In the genomic region with DNA sequence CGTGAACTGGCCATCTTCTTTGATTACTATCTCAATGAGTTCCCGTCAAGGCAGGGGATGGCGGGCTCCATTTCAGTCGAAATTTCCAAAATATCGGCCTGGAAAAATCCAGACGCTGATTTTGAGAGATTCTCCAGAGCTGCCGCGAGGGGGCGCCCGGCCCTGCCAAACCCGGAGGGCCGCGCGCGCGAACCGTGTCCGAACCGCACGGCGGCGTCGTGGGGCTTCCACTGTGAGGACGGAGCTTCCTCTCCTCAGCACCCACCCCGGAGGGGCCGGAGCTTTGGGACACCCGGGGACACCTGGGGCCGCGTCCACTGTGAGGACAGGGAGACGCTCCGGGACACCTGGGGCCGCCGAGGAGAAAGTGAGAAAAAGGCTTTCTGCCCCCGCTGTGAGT, we compare ENCODE assay signal across 8 cellular contexts.
A peak's percentile ranks its signal among the peaks of the same experiment; 100 is the strongest.
DNase-seq lines count a peak whose midpoint lies in the region; ATAC-seq and TF ChIP-seq lines count a peak whose summit lies in the region.
"Not testable (repeated sequence)": the region's sequence is repeated elsewhere in the genome, so short reads cannot be mapped to it uniquely, and the experiment has no call there.

No MANE protein-coding gene starts in this region.

- H3K4me1 ChIP-seq in colonic mucosa, neural progenitor cell: not testable (repeated sequence)

- not testable (repeated sequence) for H3K36me3 ChIP-seq in colonic mucosa, neural progenitor cell

- H3K27ac ChIP-seq in colonic mucosa, neural progenitor cell: not testable (repeated sequence)

- H3K9ac ChIP-seq in colonic mucosa (ENCODE audit: low read depth in 2 of 2, low read length in 2 of 2); neural progenitor cell: not testable (repeated sequence)

- not testable (repeated sequence) for H3K4me3 Mint-ChIP-seq in activated CD8-positive, alpha-beta T cell treated with anti-CD3 and anti-CD28 coated beads for 36 hours; neural progenitor cell

- not testable (repeated sequence) for H2AFZ ChIP-seq in neural progenitor cell (replicated peaks)

- DNase-seq in COLO668 (lab: John Stamatoyannopoulos, UW; ENCODE audit: unreplicated experiment) (peak; percentile 52), NCI-H748 (lab: John Stamatoyannopoulos, UW; ENCODE audit: unreplicated experiment) (peak; percentile 24), colonic mucosa (peak; percentile 44), left ventricle myocardium superior (peak; percentile 54), neural progenitor cell (ENCODE audit: low spot score) (peak; percentile 73)
- not testable (repeated sequence) for DNase-seq in HFF-Myc (ENCODE audit: extremely low read depth, low read depth)
- peak; percentile 42 for DNase-seq in activated CD8-positive, alpha-beta T cell treated with anti-CD3 and anti-CD28 coated beads for 36 hours
- peak; percentile 8 to 41 for DNase-seq in stimulated activated CD8-positive, alpha-beta memory T cell treated with anti-CD3 and anti-CD28 coated beads, Interleukin-2, amount 100 ng/mL, for 48 hours (ENCODE audit: low read depth in 2 of 2)

- H3F3A ChIP-seq in neural progenitor cell (ENCODE audit: low read depth), result not testable (repeated sequence)

- not testable (repeated sequence) for H3K4me3 ChIP-seq in HFF-Myc (replicated peaks; ENCODE audit: low read depth, low read length); colonic mucosa; neural progenitor cell

- H3K27me3 Mint-ChIP-seq in activated CD8-positive, alpha-beta T cell treated with anti-CD3 and anti-CD28 coated beads for 36 hours, result not testable (repeated sequence)
- H3K27me3 Mint-ChIP-seq in neural progenitor cell (ENCODE audit: insufficient read depth, low read depth), result peaks cover 13% of the 10 kb centered on the region

- CTCF ChIA-PET in activated CD8-positive, alpha-beta T cell treated with anti-CD3 and anti-CD28 coated beads for 36 hours (lab: Charles Lee), result not testable (repeated sequence)

- H3K79me2 ChIP-seq in neural progenitor cell (ENCODE audit: low read depth), result not testable (repeated sequence)

- POLR2A ChIA-PET in activated CD8-positive, alpha-beta T cell treated with anti-CD3 and anti-CD28 coated beads for 36 hours (lab: Charles Lee), result not testable (repeated sequence)

- not testable (repeated sequence) for H3K27me3 ChIP-seq in colonic mucosa
- H3K27me3 ChIP-seq in neural progenitor cell, result peaks cover 20% of the 10 kb centered on the region

- intact Hi-C loops in activated CD8-positive, alpha-beta T cell treated with anti-CD3 and anti-CD28 coated beads for 36 hours (cut with micrococcal nuclease); colonic mucosa (cut with DNase I); left ventricle myocardium superior (cut with micrococcal nuclease): not testable (repeated sequence)

- not testable (repeated sequence) for H3K27ac Mint-ChIP-seq in activated CD8-positive, alpha-beta T cell treated with anti-CD3 and anti-CD28 coated beads for 36 hours; neural progenitor cell

- not testable (repeated sequence) for H3K4me1 Mint-ChIP-seq in activated CD8-positive, alpha-beta T cell treated with anti-CD3 and anti-CD28 coated beads for 36 hours (ENCODE audit: low read depth); neural progenitor cell

- not testable (repeated sequence) for H3K36me3 Mint-ChIP-seq in activated CD8-positive, alpha-beta T cell treated with anti-CD3 and anti-CD28 coated beads for 36 hours (ENCODE audit: low read depth); neural progenitor cell

- not testable (repeated sequence) for ATAC-seq in activated CD8-positive, alpha-beta T cell treated with anti-CD3 and anti-CD28 coated beads for 36 hours; left ventricle myocardium superior

- H3K9me3 ChIP-seq in colonic mucosa; neural progenitor cell (ENCODE audit: low read depth): not testable (repeated sequence)

- H3K4me2 ChIP-seq in neural progenitor cell, result not testable (repeated sequence)

- H4K20me1 ChIP-seq in neural progenitor cell (ENCODE audit: low read depth), result not testable (repeated sequence)

- not testable (repeated sequence) for H3K9me3 Mint-ChIP-seq in activated CD8-positive, alpha-beta T cell treated with anti-CD3 and anti-CD28 coated beads for 36 hours; neural progenitor cell

- TF ChIP-seq CTCF in HFF-Myc (IDR thresholded peaks at IDR 0.05; ENCODE audit: low read depth, low read length, missing control alignments), result peak; percentile 15
- TF ChIP-seq CTCF in activated CD8-positive, alpha-beta T cell treated with anti-CD3 and anti-CD28 coated beads for 36 hours (IDR thresholded peaks at IDR 0.05), result peak; percentile 45
- not testable (repeated sequence) for TF ChIP-seq CTCF in colonic mucosa (IDR thresholded peaks at IDR 0.05)
- peak; percentile 54 for TF ChIP-seq CTCF in neural progenitor cell (IDR thresholded peaks at IDR 0.05)
